18 cellular contexts compared by ENCODE assay signal in genomic region chr9:128713941-128714573, GRCh38.
"Had no signal": no experiment of that assay in that cellular context is flagged by ENCODE, and none has a peak within 500 bp of the region (broad histone marks: within the 10 kb centered on the region; RNA-seq: fewer than 3 reads in every experiment).

No MANE protein-coding gene starts in this region.

- H3K27ac ChIP-seq: cardiac muscle cell, colonic mucosa, esophagus squamous epithelium, SJSA1, tibial nerve had no signal

- H3K9me3 Mint-ChIP-seq: activated B cell treated with CpG ODN at 0.5 μM for 24 hours; activated CD4-positive, alpha-beta T cell treated with anti-CD3 and anti-CD28 coated beads, Interleukin-2, amount 10 ng/mL, durations not matched to agents 24 days and 14 days; neural crest cell; stimulated activated naive B cell treated with anti-CD40 and anti-IgM and Interleukin-4, amounts not matched to agents 10 μg/mL and 1 μg/mL and 100 μg/mL, for 72 hours had no signal

- H3K27me3 ChIP-seq: cardiac muscle cell, colonic mucosa, esophagus squamous epithelium, SJSA1, tibial nerve had no signal

- DNase-seq: activated B cell treated with CpG ODN at 0.5 μM for 24 hours; activated CD4-positive, alpha-beta T cell treated with anti-CD3 and anti-CD28 coated beads, Interleukin-2, amount 10 ng/mL, durations not matched to agents 24 days and 14 days; activated CD8-positive, alpha-beta memory T cell treated with anti-CD3 and anti-CD28 coated beads, Interleukin-2, amount 50 U/mL, for 4 hours; activated CD8-positive, alpha-beta T cell treated with anti-CD3 and anti-CD28 coated beads, Interleukin-2, amount 10 ng/mL, durations not matched to agents 7 days and 5 days; activated gamma-delta T cell treated with Interleukin-2 at 50 U/mL for 16 hours; activated T-cell treated with anti-CD3 and anti-CD28 coated beads, Interleukin-2, amount 50 U/mL, for 48 hours; colonic mucosa; esophagus squamous epithelium; hypothalamus; kidney glomerular epithelial cell; midbrain; stimulated activated CD4-positive, alpha-beta T cell treated with anti-CD3 and anti-CD28 coated beads, Interleukin-4, amount 100 ng/mL, for 1 hour; stimulated activated naive B cell treated with anti-CD40 and anti-IgM and Interleukin-4, amounts not matched to agents 10 μg/mL and 1 μg/mL and 100 μg/mL, for 72 hours; SW 1271 had no signal

- H3K27ac Mint-ChIP-seq: activated B cell treated with CpG ODN at 0.5 μM for 24 hours; activated CD4-positive, alpha-beta T cell treated with anti-CD3 and anti-CD28 coated beads, Interleukin-2, amount 10 ng/mL, durations not matched to agents 24 days and 14 days; activated CD8-positive, alpha-beta T cell treated with anti-CD3 and anti-CD28 coated beads, Interleukin-2, amount 10 ng/mL, durations not matched to agents 7 days and 5 days had no signal

- H3K4me3 Mint-ChIP-seq: activated B cell treated with CpG ODN at 0.5 μM for 24 hours; activated CD4-positive, alpha-beta T cell treated with anti-CD3 and anti-CD28 coated beads, Interleukin-2, amount 10 ng/mL, durations not matched to agents 24 days and 14 days; activated CD8-positive, alpha-beta T cell treated with anti-CD3 and anti-CD28 coated beads, Interleukin-2, amount 10 ng/mL, durations not matched to agents 7 days and 5 days; neural crest cell; stimulated activated naive B cell treated with anti-CD40 and anti-IgM and Interleukin-4, amounts not matched to agents 10 μg/mL and 1 μg/mL and 100 μg/mL, for 72 hours had no signal

- H3K4me1 Mint-ChIP-seq: activated B cell treated with CpG ODN at 0.5 μM for 24 hours; activated CD4-positive, alpha-beta T cell treated with anti-CD3 and anti-CD28 coated beads, Interleukin-2, amount 10 ng/mL, durations not matched to agents 24 days and 14 days; neural crest cell; stimulated activated naive B cell treated with anti-CD40 and anti-IgM and Interleukin-4, amounts not matched to agents 10 μg/mL and 1 μg/mL and 100 μg/mL, for 72 hours had no signal

- H3K4me3 ChIP-seq: cardiac muscle cell, colonic mucosa, esophagus squamous epithelium, SJSA1, tibial nerve had no signal

- ATAC-seq: activated CD8-positive, alpha-beta T cell treated with anti-CD3 and anti-CD28 coated beads, Interleukin-2, amount 10 ng/mL, durations not matched to agents 7 days and 5 days; stimulated activated naive B cell treated with anti-CD40 and anti-IgM and Interleukin-4, amounts not matched to agents 10 μg/mL and 1 μg/mL and 100 μg/mL, for 72 hours had no signal

- H3K27me3 Mint-ChIP-seq: activated B cell treated with CpG ODN at 0.5 μM for 24 hours; activated CD4-positive, alpha-beta T cell treated with anti-CD3 and anti-CD28 coated beads, Interleukin-2, amount 10 ng/mL, durations not matched to agents 24 days and 14 days; stimulated activated naive B cell treated with anti-CD40 and anti-IgM and Interleukin-4, amounts not matched to agents 10 μg/mL and 1 μg/mL and 100 μg/mL, for 72 hours had no signal

- H3K36me3 ChIP-seq: cardiac muscle cell, colonic mucosa had no signal
